2 cellular contexts compared by ENCODE assay signal in the genomic region with DNA sequence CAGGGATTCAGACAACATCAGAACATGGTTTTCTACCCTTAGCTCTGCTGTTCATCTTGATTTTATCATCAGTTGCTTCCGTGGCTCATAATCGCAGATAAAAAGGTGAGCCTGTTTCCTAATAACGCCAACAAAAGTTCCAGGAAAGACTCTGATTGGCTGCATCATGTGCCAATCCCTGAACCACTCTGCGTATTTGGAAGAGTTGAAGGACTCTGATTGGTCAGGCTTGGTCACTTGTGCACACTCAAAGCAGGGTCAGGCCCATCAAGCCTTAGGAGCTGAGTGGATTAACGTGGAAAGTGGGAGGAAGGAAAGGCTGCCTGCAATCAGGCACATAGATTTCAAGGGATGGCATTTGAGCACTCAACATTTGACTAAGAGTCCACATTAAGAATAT.
TF ChIP-seq lines count a peak whose summit lies in the region.

No MANE protein-coding gene starts in this region.

TF ChIP-seq in GM23338, 12 proteins besides CTCF, POLR2A, EP300 and RAD21:
- no peak for TF ChIP-seq NANOG (IDR thresholded peaks at IDR 0.05; ENCODE audit: borderline replicate concordance)
- no peak for TF ChIP-seq EZH2phosphoT487 (IDR thresholded peaks at IDR 0.05; ENCODE audit: unreplicated experiment)
- no peak for TF ChIP-seq ZNF331 (CRISPR knock-in tag; IDR thresholded peaks at IDR 0.05; ENCODE audit: low read depth)
- TF ChIP-seq CREB1 (CRISPR knock-in tag; IDR thresholded peaks at IDR 0.05; ENCODE audit: low read depth), result no peak
- no peak for TF ChIP-seq POLR2AphosphoS5 (IDR thresholded peaks at IDR 0.05; ENCODE audit: low read depth)
- TF ChIP-seq, protein P1, sequence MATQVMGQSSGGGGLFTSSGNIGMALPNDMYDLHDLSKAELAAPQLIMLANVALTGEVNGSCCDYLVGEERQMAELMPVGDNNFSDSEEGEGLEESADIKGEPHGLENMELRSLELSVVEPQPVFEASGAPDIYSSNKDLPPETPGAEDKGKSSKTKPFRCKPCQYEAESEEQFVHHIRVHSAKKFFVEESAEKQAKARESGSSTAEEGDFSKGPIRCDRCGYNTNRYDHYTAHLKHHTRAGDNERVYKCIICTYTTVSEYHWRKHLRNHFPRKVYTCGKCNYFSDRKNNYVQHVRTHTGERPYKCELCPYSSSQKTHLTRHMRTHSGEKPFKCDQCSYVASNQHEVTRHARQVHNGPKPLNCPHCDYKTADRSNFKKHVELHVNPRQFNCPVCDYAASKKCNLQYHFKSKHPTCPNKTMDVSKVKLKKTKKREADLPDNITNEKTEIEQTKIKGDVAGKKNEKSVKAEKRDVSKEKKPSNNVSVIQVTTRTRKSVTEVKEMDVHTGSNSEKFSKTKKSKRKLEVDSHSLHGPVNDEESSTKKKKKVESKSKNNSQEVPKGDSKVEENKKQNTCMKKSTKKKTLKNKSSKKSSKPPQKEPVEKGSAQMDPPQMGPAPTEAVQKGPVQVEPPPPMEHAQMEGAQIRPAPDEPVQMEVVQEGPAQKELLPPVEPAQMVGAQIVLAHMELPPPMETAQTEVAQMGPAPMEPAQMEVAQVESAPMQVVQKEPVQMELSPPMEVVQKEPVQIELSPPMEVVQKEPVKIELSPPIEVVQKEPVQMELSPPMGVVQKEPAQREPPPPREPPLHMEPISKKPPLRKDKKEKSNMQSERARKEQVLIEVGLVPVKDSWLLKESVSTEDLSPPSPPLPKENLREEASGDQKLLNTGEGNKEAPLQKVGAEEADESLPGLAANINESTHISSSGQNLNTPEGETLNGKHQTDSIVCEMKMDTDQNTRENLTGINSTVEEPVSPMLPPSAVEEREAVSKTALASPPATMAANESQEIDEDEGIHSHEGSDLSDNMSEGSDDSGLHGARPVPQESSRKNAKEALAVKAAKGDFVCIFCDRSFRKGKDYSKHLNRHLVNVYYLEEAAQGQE (IDR thresholded peaks at IDR 0.05; ENCODE audit: unreplicated experiment), result no peak
- no peak for TF ChIP-seq JUNB (IDR thresholded peaks at IDR 0.05; ENCODE audit: unreplicated experiment)
- no peak for TF ChIP-seq STAT1 (IDR thresholded peaks at IDR 0.05; ENCODE audit: unreplicated experiment)
- no peak for TF ChIP-seq ETS1 (IDR thresholded peaks at IDR 0.05)

TF ChIP-seq in K562, 482 proteins besides CTCF, POLR2A, EP300 and RAD21:
- TF ChIP-seq WHSC1 (IDR thresholded peaks at IDR 0.05; ENCODE audit: low read length), result peak; percentile 49
- no peak for TF ChIP-seq ZNF707 (CRISPR knock-in tag; conservative IDR thresholded peaks at IDR 0.05)
- peak; percentile 96 for TF ChIP-seq PKNOX1 (IDR thresholded peaks at IDR 0.05)
- TF ChIP-seq CXXC5 (CRISPR knock-in tag; IDR thresholded peaks at IDR 0.05), result peak; percentile 35
- no peak for TF ChIP-seq POU5F1 (IDR thresholded peaks at IDR 0.05; ENCODE audit: borderline replicate concordance, low read depth, low read length, partially characterized antibody)
- TF ChIP-seq NFIX (CRISPR knock-in tag; IDR thresholded peaks at IDR 0.05; ENCODE audit: low read depth), result no peak
- 0 out of 2 replicates have a peak, but pooled peaks have one; percentile 5 for TF ChIP-seq ETV1 (tag; conservative IDR thresholded peaks at IDR 0.05; ENCODE audit: low read depth)
- TF ChIP-seq, protein P2, sequence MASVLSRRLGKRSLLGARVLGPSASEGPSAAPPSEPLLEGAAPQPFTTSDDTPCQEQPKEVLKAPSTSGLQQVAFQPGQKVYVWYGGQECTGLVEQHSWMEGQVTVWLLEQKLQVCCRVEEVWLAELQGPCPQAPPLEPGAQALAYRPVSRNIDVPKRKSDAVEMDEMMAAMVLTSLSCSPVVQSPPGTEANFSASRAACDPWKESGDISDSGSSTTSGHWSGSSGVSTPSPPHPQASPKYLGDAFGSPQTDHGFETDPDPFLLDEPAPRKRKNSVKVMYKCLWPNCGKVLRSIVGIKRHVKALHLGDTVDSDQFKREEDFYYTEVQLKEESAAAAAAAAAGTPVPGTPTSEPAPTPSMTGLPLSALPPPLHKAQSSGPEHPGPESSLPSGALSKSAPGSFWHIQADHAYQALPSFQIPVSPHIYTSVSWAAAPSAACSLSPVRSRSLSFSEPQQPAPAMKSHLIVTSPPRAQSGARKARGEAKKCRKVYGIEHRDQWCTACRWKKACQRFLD (CRISPR knock-in tag; IDR thresholded peaks at IDR 0.05), result 0 out of 2 replicates have a peak, but pooled peaks have one; percentile 31
- no peak for TF ChIP-seq NR2C1 (IDR thresholded peaks at IDR 0.05)
- TF ChIP-seq NR2C1 (tag; IDR thresholded peaks at IDR 0.05), result peak; percentile 23; the same call in 1 of the 2 replicates
- 0 out of 2 replicates have a peak, but pooled peaks have one; percentile 12 for TF ChIP-seq ELF1 (tag; IDR thresholded peaks at IDR 0.05)
- TF ChIP-seq ZNF311 (CRISPR knock-in tag; IDR thresholded peaks at IDR 0.05), result 0 out of 2 replicates have a peak, but pooled peaks have one; percentile 33
- TF ChIP-seq LCOR (CRISPR knock-in tag; IDR thresholded peaks at IDR 0.05), result 0 out of 2 replicates have a peak, but pooled peaks have one; percentile 36
- no peak for TF ChIP-seq PBX2 (CRISPR knock-in tag; IDR thresholded peaks at IDR 0.05; ENCODE audit: low read depth)
- peak; percentile 53 for TF ChIP-seq PBX2 (tag; conservative IDR thresholded peaks at IDR 0.05; ENCODE audit: low read depth)
- TF ChIP-seq ZNF24 (IDR thresholded peaks at IDR 0.05), result no peak
- TF ChIP-seq ZKSCAN8 (CRISPR knock-in tag; IDR thresholded peaks at IDR 0.05), result 0 out of 2 replicates have a peak, but pooled peaks have one; percentile 6
- TF ChIP-seq, protein P3, sequence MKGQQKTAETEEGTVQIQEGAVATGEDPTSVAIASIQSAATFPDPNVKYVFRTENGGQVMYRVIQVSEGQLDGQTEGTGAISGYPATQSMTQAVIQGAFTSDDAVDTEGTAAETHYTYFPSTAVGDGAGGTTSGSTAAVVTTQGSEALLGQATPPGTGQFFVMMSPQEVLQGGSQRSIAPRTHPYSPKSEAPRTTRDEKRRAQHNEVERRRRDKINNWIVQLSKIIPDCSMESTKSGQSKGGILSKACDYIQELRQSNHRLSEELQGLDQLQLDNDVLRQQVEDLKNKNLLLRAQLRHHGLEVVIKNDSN (CRISPR knock-in tag; IDR thresholded peaks at IDR 0.05), result peak; percentile 62
- TF ChIP-seq TCF3 (CRISPR knock-in tag; IDR thresholded peaks at IDR 0.05), result no peak
- peak; percentile 18 for TF ChIP-seq SP2 (IDR thresholded peaks at IDR 0.05; ENCODE audit: extremely low read depth, low read depth, low read length, poor library complexity, severe bottlenecking)
- peak; percentile 11 for TF ChIP-seq RBM25 (IDR thresholded peaks at IDR 0.05; ENCODE audit: low read depth, low read length, severe bottlenecking)
- peak; percentile 61 for TF ChIP-seq NFYB (IDR thresholded peaks at IDR 0.05; ENCODE audit: extremely low read depth, insufficient read length)
TF ChIP-seq in K562: peak in this region for 15.
